ENCODE assay signal across 24 cellular contexts in genomic region chr18:25392199-25392598, GRCh38. TPM values are rescaled to one million over a fixed set of nuclear protein-coding genes. Genes with fewer than 3 reads are reported as not detected.
"Had no signal": no experiment of that assay in that cellular context is flagged by ENCODE, and none has a peak within 500 bp of the region (broad histone marks: within the 10 kb centered on the region; RNA-seq: fewer than 3 reads in every experiment).

No MANE protein-coding gene starts in this region.

- H3K27ac Mint-ChIP-seq: effector memory CD8-positive, alpha-beta T cell; nephron progenitor cell; stimulated activated memory B cell treated with anti-CD40 and anti-IgM and Interleukin-4, amounts not matched to agents 10 μg/mL and 1 μg/mL and 100 μg/mL, for 72 hours had no signal

- H3K4me1 ChIP-seq: lower lobe of right lung, psoas muscle, spleen, testis, tibial nerve, upper lobe of left lung had no signal

- H3K36me3 Mint-ChIP-seq: stimulated activated memory B cell treated with anti-CD40 and anti-IgM and Interleukin-4, amounts not matched to agents 10 μg/mL and 1 μg/mL and 100 μg/mL, for 72 hours had no signal

- DNase-seq: cortex of kidney; effector memory CD8-positive, alpha-beta T cell; left ventricle myocardium superior; lower lobe of right lung; naive thymus-derived CD8-positive, alpha-beta T cell; nephron progenitor cell; occipital lobe; ovary; posterior cingulate gyrus; psoas muscle; right cardiac atrium; spleen; stimulated activated CD4-positive, alpha-beta T cell treated with anti-CD3 and anti-CD28 coated beads, Interleukin-4, amount 100 ng/mL, for 4 hours; stimulated activated naive CD8-positive, alpha-beta T cell treated with anti-CD3 and anti-CD28 coated beads, Interleukin-15, Interleukin-2, amounts not matched to agents 100 U/mL and 50 U/mL, for 24 hours; substantia nigra; testis; upper lobe of left lung had no signal

- H3K27ac ChIP-seq: lower lobe of right lung, ovary, psoas muscle, skin epidermis, spleen, testis, tibial nerve, upper lobe of left lung had no signal

- H3K4me3 Mint-ChIP-seq: effector memory CD8-positive, alpha-beta T cell; naive thymus-derived CD8-positive, alpha-beta T cell; nephron progenitor cell; stimulated activated memory B cell treated with anti-CD40 and anti-IgM and Interleukin-4, amounts not matched to agents 10 μg/mL and 1 μg/mL and 100 μg/mL, for 72 hours had no signal

- FAIRE-seq: endometrium, frontal cortex, keratinocyte, urothelium cell line had no signal

- H3K27me3 ChIP-seq: ovary, testis, tibial nerve, upper lobe of left lung had no signal

- H3K9me3 ChIP-seq: lower lobe of right lung, ovary, testis, upper lobe of left lung had no signal

- H3K4me1 Mint-ChIP-seq: naive thymus-derived CD8-positive, alpha-beta T cell; stimulated activated memory B cell treated with anti-CD40 and anti-IgM and Interleukin-4, amounts not matched to agents 10 μg/mL and 1 μg/mL and 100 μg/mL, for 72 hours had no signal

- H3K36me3 ChIP-seq: lower lobe of right lung, ovary, spleen, tibial nerve, upper lobe of left lung had no signal

- ATAC-seq: effector memory CD8-positive, alpha-beta T cell; left ventricle myocardium superior; lower lobe of right lung; naive thymus-derived CD8-positive, alpha-beta T cell; psoas muscle; right cardiac atrium; stimulated activated memory B cell treated with anti-CD40 and anti-IgM and Interleukin-4, amounts not matched to agents 10 μg/mL and 1 μg/mL and 100 μg/mL, for 72 hours; stimulated activated naive CD8-positive, alpha-beta T cell treated with anti-CD3 and anti-CD28 coated beads, Interleukin-15, Interleukin-2, amounts not matched to agents 100 U/mL and 50 U/mL, for 24 hours had no signal

- H3K4me3 ChIP-seq: lower lobe of right lung, ovary, psoas muscle, skin epidermis, spleen, testis, tibial nerve, upper lobe of left lung had no signal

RNA-seq across cellular contexts. Expression of gene ZNF521, which starts 40.2 kb away (rescaled TPM):
- polyA plus RNA-seq: naive thymus-derived CD8-positive, alpha-beta T cell had no signal
